ENCODE assay signal across 19 cellular contexts in the genomic region with DNA sequence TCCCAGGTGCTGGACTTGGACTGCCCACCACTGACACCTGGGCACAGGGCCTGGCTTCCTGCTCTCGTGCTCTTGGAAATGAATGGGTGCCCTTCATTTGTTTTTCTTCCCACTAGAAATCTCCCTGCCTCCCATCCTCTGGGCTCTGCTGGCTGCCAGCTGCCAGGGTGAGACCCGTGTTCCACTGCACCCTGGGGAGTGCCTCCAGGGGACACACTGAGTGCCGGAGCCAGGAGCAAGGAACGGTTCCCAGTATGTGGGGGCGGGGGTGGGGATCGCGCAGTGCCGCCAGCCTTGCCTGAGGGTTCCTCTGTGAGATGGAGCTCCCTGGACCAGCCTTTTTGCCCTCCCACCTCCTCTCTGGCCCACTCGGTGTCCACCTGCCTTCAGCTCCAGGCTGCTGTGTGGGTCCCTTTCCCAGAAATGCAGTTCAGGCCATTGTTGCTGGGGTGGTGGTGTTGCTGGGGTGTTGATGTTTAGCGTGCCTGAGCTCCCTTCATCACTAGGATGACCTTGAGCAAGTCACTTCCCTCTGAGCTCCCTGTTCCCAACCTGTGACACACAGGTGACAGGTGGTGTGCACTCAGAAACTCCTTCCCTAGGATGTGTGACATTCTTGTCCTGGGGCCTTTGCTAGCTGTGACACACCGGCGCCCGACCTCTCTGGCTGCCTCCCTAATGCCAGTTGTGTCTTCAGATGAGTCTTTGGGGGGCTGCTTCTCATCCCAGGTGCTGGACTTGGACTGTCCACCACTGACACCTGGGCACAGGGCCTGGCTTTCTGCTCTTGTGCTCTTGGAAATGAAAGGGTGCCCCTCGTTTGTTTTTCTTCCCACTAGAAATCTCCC.
DNase-seq lines count a peak whose midpoint lies in the region; ATAC-seq and TF ChIP-seq lines count a peak whose summit lies in the region.
"Had no signal": no experiment of that assay in that cellular context is flagged by ENCODE, and none has a peak within 500 bp of the region (broad histone marks: within the 10 kb centered on the region; RNA-seq: fewer than 3 reads in every experiment).

No MANE protein-coding gene starts in this region.

- no peak overlapping the region for H3K9ac ChIP-seq in Karpas-422 (ENCODE audit: low read length)

- H3K9me2 ChIP-seq in Karpas-422 (replicated peaks; ENCODE audit: insufficient read depth, low read length), result no peaks in the 10 kb centered on the region

- DNase-seq in activated naive CD8-positive, alpha-beta T cell treated with anti-CD3 and anti-CD28 coated beads for 36 hours, result no peak
- DNase-seq in Karpas-422 (peak; percentile 26), chondrocyte (ENCODE audit: low spot score) (no peak)
- DNase-seq in stimulated activated effector memory CD8-positive, alpha-beta T cell treated with anti-CD3 and anti-CD28 coated beads, Interleukin-12 subunit alpha, Interleukin-12 subunit beta, amount 100 ng/mL, for 72 hours (ENCODE audit: low spot score in 2 of 2), result no peak
- DNase-seq: activated CD4-positive, alpha-beta T cell treated with anti-CD3 and anti-CD28 coated beads, Interleukin-2, amount 10 ng/mL, durations not matched to agents 24 days and 14 days; foreskin fibroblast; GF-D8; left cardiac atrium; mucosa of descending colon; NCI-H2081 treated with DMSO at 0.1 percent for 48 hours; NCI-H774; sigmoid colon had no signal

- H3K4me1 Mint-ChIP-seq in activated naive CD8-positive, alpha-beta T cell (ENCODE audit: low read depth), result peaks cover 30% of the 10 kb centered on the region
- H3K4me1 Mint-ChIP-seq in activated naive CD8-positive, alpha-beta T cell treated with anti-CD3 and anti-CD28 coated beads for 36 hours, result peaks cover 23% of the 10 kb centered on the region
- peaks cover 14% of the 10 kb centered on the region for H3K4me1 Mint-ChIP-seq in chondrocyte (ENCODE audit: low read depth)
- peaks cover 43% of the 10 kb centered on the region for H3K4me1 Mint-ChIP-seq in stimulated activated effector memory CD8-positive, alpha-beta T cell treated with anti-CD3 and anti-CD28 coated beads, Interleukin-12 subunit alpha, Interleukin-12 subunit beta, amount 100 ng/mL, for 72 hours

- H3K27me3 ChIP-seq in Karpas-422 (ENCODE audit: low read length), result no peaks in the 10 kb centered on the region
- H3K27me3 ChIP-seq: ascending aorta, sigmoid colon had no signal

- no peak overlapping the region for H2AFZ ChIP-seq in Karpas-422 (ENCODE audit: low read length)

- H3K27ac Mint-ChIP-seq in activated naive CD8-positive, alpha-beta T cell, result peak overlapping the region; percentile 64
- no peak overlapping the region for H3K27ac Mint-ChIP-seq in activated naive CD8-positive, alpha-beta T cell treated with anti-CD3 and anti-CD28 coated beads for 36 hours
- H3K27ac Mint-ChIP-seq in chondrocyte (ENCODE audit: unreplicated experiment), result peak overlapping the region; percentile 32
- peak overlapping the region; percentile 83 for H3K27ac Mint-ChIP-seq in stimulated activated effector memory CD8-positive, alpha-beta T cell treated with anti-CD3 and anti-CD28 coated beads, Interleukin-12 subunit alpha, Interleukin-12 subunit beta, amount 100 ng/mL, for 72 hours
- H3K27ac Mint-ChIP-seq: activated CD4-positive, alpha-beta T cell treated with anti-CD3 and anti-CD28 coated beads, Interleukin-2, amount 10 ng/mL, durations not matched to agents 24 days and 14 days had no signal

- no peak overlapping the region for H3K4me2 ChIP-seq in Karpas-422 (ENCODE audit: low read depth, low read length, poor library complexity, severe bottlenecking)

- H4K20me1 ChIP-seq in Karpas-422 (ENCODE audit: insufficient read depth, low read depth, low read length), result peaks cover 17% of the 10 kb centered on the region

- H3K4me3 Mint-ChIP-seq in activated naive CD8-positive, alpha-beta T cell, result no peak overlapping the region
- no peak overlapping the region for H3K4me3 Mint-ChIP-seq in activated naive CD8-positive, alpha-beta T cell treated with anti-CD3 and anti-CD28 coated beads for 36 hours
- no peak overlapping the region for H3K4me3 Mint-ChIP-seq in chondrocyte (ENCODE audit: unreplicated experiment)
- no peak overlapping the region for H3K4me3 Mint-ChIP-seq in stimulated activated effector memory CD8-positive, alpha-beta T cell treated with anti-CD3 and anti-CD28 coated beads, Interleukin-12 subunit alpha, Interleukin-12 subunit beta, amount 100 ng/mL, for 72 hours
- H3K4me3 Mint-ChIP-seq: activated CD4-positive, alpha-beta T cell treated with anti-CD3 and anti-CD28 coated beads, Interleukin-2, amount 10 ng/mL, durations not matched to agents 24 days and 14 days; activated T-helper 1 cell treated with anti-CD3 and anti-CD28 coated beads, Interleukin-12 subunit alpha, Interleukin-12 subunit beta, Interleukin-2, Interleukin-4 antibody, amounts not matched to agents 30 ng/mL and 10 ng/mL and 1 ng/mL, durations not matched to agents 14 hours and 24 hours and 36 hours had no signal

- H3K36me3 ChIP-seq in Karpas-422 (ENCODE audit: insufficient read depth, low read length), result peaks cover 2% of the 10 kb centered on the region; the same call in 1 of the 2 replicates

- no peak overlapping the region for H3K4me3 ChIP-seq in Karpas-422 (ENCODE audit: low read length)
- H3K4me3 ChIP-seq: ascending aorta, mucosa of descending colon, sigmoid colon had no signal

- no peaks in the 10 kb centered on the region for H3K27me3 Mint-ChIP-seq in activated naive CD8-positive, alpha-beta T cell
- H3K27me3 Mint-ChIP-seq in activated naive CD8-positive, alpha-beta T cell treated with anti-CD3 and anti-CD28 coated beads for 36 hours, result no peaks in the 10 kb centered on the region
- no peaks in the 10 kb centered on the region for H3K27me3 Mint-ChIP-seq in chondrocyte (ENCODE audit: low read depth)
- H3K27me3 Mint-ChIP-seq: activated CD4-positive, alpha-beta T cell treated with anti-CD3 and anti-CD28 coated beads, Interleukin-2, amount 10 ng/mL, durations not matched to agents 24 days and 14 days had no signal

- ATAC-seq in stimulated activated effector memory CD8-positive, alpha-beta T cell treated with anti-CD3 and anti-CD28 coated beads, Interleukin-12 subunit alpha, Interleukin-12 subunit beta, amount 100 ng/mL, for 72 hours, result no peak
- ATAC-seq in GM18858 (IDR thresholded peaks at IDR 0.05; ENCODE audit: unreplicated experiment) (no peak), GM21529 (IDR thresholded peaks at IDR 0.05; ENCODE audit: unreplicated experiment) (no peak), esophagus mucosa (no peak)
- ATAC-seq: HepG2, left cardiac atrium, mucosa of descending colon had no signal

- H3K9me3 Mint-ChIP-seq in activated naive CD8-positive, alpha-beta T cell (ENCODE audit: low read depth), result no peaks in the 10 kb centered on the region
- H3K9me3 Mint-ChIP-seq in activated naive CD8-positive, alpha-beta T cell treated with anti-CD3 and anti-CD28 coated beads for 36 hours, result no peaks in the 10 kb centered on the region
- no peaks in the 10 kb centered on the region for H3K9me3 Mint-ChIP-seq in chondrocyte (ENCODE audit: low read depth)
- H3K9me3 Mint-ChIP-seq in stimulated activated effector memory CD8-positive, alpha-beta T cell treated with anti-CD3 and anti-CD28 coated beads, Interleukin-12 subunit alpha, Interleukin-12 subunit beta, amount 100 ng/mL, for 72 hours, result no peaks in the 10 kb centered on the region
- H3K9me3 Mint-ChIP-seq: activated CD4-positive, alpha-beta T cell treated with anti-CD3 and anti-CD28 coated beads, Interleukin-2, amount 10 ng/mL, durations not matched to agents 24 days and 14 days; activated T-helper 1 cell treated with anti-CD3 and anti-CD28 coated beads, Interleukin-12 subunit alpha, Interleukin-12 subunit beta, Interleukin-2, Interleukin-4 antibody, amounts not matched to agents 30 ng/mL and 10 ng/mL and 1 ng/mL, durations not matched to agents 14 hours and 24 hours and 36 hours had no signal

- peaks cover 25% of the 10 kb centered on the region for H3K4me1 ChIP-seq in Karpas-422 (ENCODE audit: low read length)
- H3K4me1 ChIP-seq: sigmoid colon had no signal

- no peaks in the 10 kb centered on the region for H3K9me3 ChIP-seq in Karpas-422 (ENCODE audit: low read length)
- H3K9me3 ChIP-seq: ascending aorta, mucosa of descending colon, sigmoid colon had no signal

- no peak for TF ChIP-seq CTCF in chondrocyte (IDR thresholded peaks at IDR 0.05)

- H3K79me2 ChIP-seq in Karpas-422 (ENCODE audit: low read length), result no peaks in the 10 kb centered on the region

- peaks cover 2% of the 10 kb centered on the region for H3K36me3 Mint-ChIP-seq in activated naive CD8-positive, alpha-beta T cell
- H3K36me3 Mint-ChIP-seq in activated naive CD8-positive, alpha-beta T cell treated with anti-CD3 and anti-CD28 coated beads for 36 hours, result peaks cover 11% of the 10 kb centered on the region
- peaks cover 26% of the 10 kb centered on the region for H3K36me3 Mint-ChIP-seq in chondrocyte (ENCODE audit: low read depth)
- H3K36me3 Mint-ChIP-seq in stimulated activated effector memory CD8-positive, alpha-beta T cell treated with anti-CD3 and anti-CD28 coated beads, Interleukin-12 subunit alpha, Interleukin-12 subunit beta, amount 100 ng/mL, for 72 hours, result peaks cover 95% of the 10 kb centered on the region

- no peak overlapping the region for H3K27ac ChIP-seq in Karpas-422 (ENCODE audit: low read length)
- H3K27ac ChIP-seq: ascending aorta, sigmoid colon had no signal
